Comparison of ENCODE assay signal across 5 cellular contexts in genomic region chr14:46147486-46147885, GRCh38.
"Had no signal": no experiment of that assay in that cellular context is flagged by ENCODE, and none has a peak within 500 bp of the region (broad histone marks: within the 10 kb centered on the region; RNA-seq: fewer than 3 reads in every experiment).

No MANE protein-coding gene starts in this region.

- DNase-seq: GM23248, GOT3, H7, HFFc6, KBM-7 had no signal
